Comparison of ENCODE assay signal across 8 cellular contexts in genomic region chr1:8025061-8025670, GRCh38. TPM values are rescaled to one million over a fixed set of nuclear protein-coding genes. Genes with fewer than 3 reads are reported as not detected.
A peak's percentile ranks its signal among the peaks of the same experiment; 100 is the strongest.
DNase-seq lines count a peak whose midpoint lies in the region; ATAC-seq, FAIRE-seq and TF ChIP-seq lines count a peak whose summit lies in the region.

No MANE protein-coding gene starts in this region.

- peaks cover 2% of the 10 kb centered on the region for H3K36me3 Mint-ChIP-seq in memory B cell

- CTCF ChIA-PET in HEK293 (lab: Yijun Ruan, JAX): interaction anchor here (1.3 to 1.8 kb wide), 3 partner anchors 10 to 45 kb away, joined by 4 to 5 read pairs (median 5); no protein-coding TSS in a partner anchor

- intact Hi-C loops in vagina (cut with DNase I): loop anchor here (5.0 kb wide), 1 partner anchor 292 kb away; the partner anchor contains the start of gene SLC45A1

- no peak for TF ChIP-seq CTCF in AG09309 (IDR thresholded peaks at IDR 0.05; ENCODE audit: control insufficient read depth, insufficient read depth, low read depth, low read length, missing control alignments)
- TF ChIP-seq CTCF in HEK293 (tag by site-specific recombination; IDR thresholded peaks at IDR 0.05): no peak
- no peak for TF ChIP-seq CTCF in bronchial epithelial cell (IDR thresholded peaks at IDR 0.05; ENCODE audit: insufficient read depth, low read length, severe bottlenecking)
- no peak for TF ChIP-seq CTCF in vagina (IDR thresholded peaks at IDR 0.05)

- peaks cover 10% of the 10 kb centered on the region for H3K27me3 Mint-ChIP-seq in memory B cell

- H3K27me3 ChIP-seq in bronchial epithelial cell (ENCODE audit: control insufficient read depth, insufficient read depth, low read length) (no peaks in the 10 kb centered on the region), vagina (no peaks in the 10 kb centered on the region)

- no peak for FAIRE-seq in bronchial epithelial cell (lab: Jason Lieb, UNC)

- H3K27ac ChIP-seq in HEK293 (ENCODE audit: extremely low read depth, low read depth, low read length) (peak overlapping the region; percentile 67; the same call in 1 of the 2 replicates), vagina (peak overlapping the region; percentile 94)

- POLR2A ChIA-PET in HEK293 (lab: Yijun Ruan, JAX): interaction anchor here (0.8 to 1.3 kb wide), 3 partner anchors 53 to 298 kb away, joined by 3 read pairs; no protein-coding TSS in a partner anchor

- no peak for TF ChIP-seq POLR2A in vagina (IDR thresholded peaks at IDR 0.05)

- H3K27ac Mint-ChIP-seq in memory B cell: peak overlapping the region; percentile 56

- peak overlapping the region; percentile 82 for H3K4me3 Mint-ChIP-seq in memory B cell

- H3K4me3 ChIP-seq in AG09309 (ENCODE audit: control insufficient read depth, low read depth, low read length) (peak overlapping the region; percentile 74), HEK293 (ENCODE audit: low read depth, low read length) (peak overlapping the region; percentile 85), bronchial epithelial cell (ENCODE audit: low read depth, low read length) (peak overlapping the region; percentile 92), vagina (peak overlapping the region; percentile 69 to 93)

- no peaks in the 10 kb centered on the region for H3K36me3 ChIP-seq in HEK293 (ENCODE audit: control insufficient read depth in 2 of 2, insufficient read depth in 1 of 2, low read length in 2 of 2)
- peaks cover 9% of the 10 kb centered on the region for H3K36me3 ChIP-seq in bronchial epithelial cell (ENCODE audit: control insufficient read depth, insufficient read depth, low read length)
- no peaks in the 10 kb centered on the region for H3K36me3 ChIP-seq in vagina

- ATAC-seq in memory B cell (ENCODE audit: low read depth) (no peak), HG03565 (IDR thresholded peaks at IDR 0.05; ENCODE audit: unreplicated experiment) (no peak)

- H3K4me1 Mint-ChIP-seq in memory B cell: peaks cover 11% of the 10 kb centered on the region

- H3K9me3 ChIP-seq in HEK293 (ENCODE audit: control insufficient read depth, insufficient read depth, low read depth, low read length) (no peaks in the 10 kb centered on the region), vagina (no peaks in the 10 kb centered on the region)

- H3K9me3 Mint-ChIP-seq in memory B cell: no peaks in the 10 kb centered on the region

- peaks cover 33% of the 10 kb centered on the region for H3K4me1 ChIP-seq in HEK293 (ENCODE audit: control insufficient read depth, insufficient read depth, low read length)
- H3K4me1 ChIP-seq in vagina: peaks cover 70% of the 10 kb centered on the region

- no peak for DNase-seq in AG09309 (ENCODE audit: low read depth)
- peak; percentile 86 for DNase-seq in bronchial epithelial cell (ENCODE audit: low read depth)
- DNase-seq in memory B cell (ENCODE audit: low spot score in 2 of 2): no peak
- no peak for DNase-seq in vagina (ENCODE audit: extremely low spot score in 2 of 2)
- no peak for DNase-seq in islet precursor cell
- no peak for DNase-seq in Kasumi-1 (lab: John Stamatoyannopoulos, UW)

TF ChIP-seq in HEK293, 187 proteins besides CTCF, POLR2A, EP300 and RAD21:
- TF ChIP-seq ZNF600 (tag by site-specific recombination; IDR thresholded peaks at IDR 0.05) (0 out of 2 replicates have a peak, but pooled peaks have one; percentile 12), ZBTB17 (tag by site-specific recombination; IDR thresholded peaks at IDR 0.05) (peak; percentile 57; the same call in 1 of the 2 replicates), ZBTB20 (tag by site-specific recombination; IDR thresholded peaks at IDR 0.05) (peak; percentile 73), ZEB2 (tag by site-specific recombination; IDR thresholded peaks at IDR 0.05) (0 out of 2 replicates have a peak, but pooled peaks have one; percentile 38), ZBTB7A (tag by site-specific recombination; IDR thresholded peaks at IDR 0.05; ENCODE audit: low read depth) (0 out of 2 replicates have a peak, but pooled peaks have one; percentile 30), AEBP2 (tag by site-specific recombination; IDR thresholded peaks at IDR 0.05; ENCODE audit: borderline replicate concordance) (no peak), SP3 (tag by site-specific recombination; IDR thresholded peaks at IDR 0.05) (no peak), GLIS2 (tag by site-specific recombination; IDR thresholded peaks at IDR 0.05) (0 out of 2 replicates have a peak, but pooled peaks have one; percentile 15), ZNF138 (tag by site-specific recombination; IDR thresholded peaks at IDR 0.05; ENCODE audit: borderline replicate concordance) (no peak), ZNF398 (tag by site-specific recombination; IDR thresholded peaks at IDR 0.05) (no peak), ZNF335 (tag by site-specific recombination; conservative IDR thresholded peaks at IDR 0.05) (peak; percentile 81), ZNF366 (tag by site-specific recombination; conservative IDR thresholded peaks at IDR 0.05) (0 out of 2 replicates have a peak, but pooled peaks have one; percentile 30)
TF ChIP-seq in HEK293: peak in this region for 8.

RNA-seq across cellular contexts. Expression of gene ERRFI1, which starts 0.9 kb away (rescaled TPM):
- total RNA-seq in bronchial epithelial cell: 126 and 175 TPM in 2 replicates
- 160 TPM for total RNA-seq in vagina
